In genomic region chr15:25508369-25509002, GRCh38 we compare ENCODE assay signal across 8 cellular contexts.
DNase-seq lines count a peak whose midpoint lies in the region; ATAC-seq, FAIRE-seq and TF ChIP-seq lines count a peak whose summit lies in the region.

No MANE protein-coding gene starts in this region.

- FAIRE-seq in HTR-8/SVneo (lab: Jason Lieb, UNC): no peak

- no peaks in the 10 kb centered on the region for H3K9me3 ChIP-seq in ovary

- TF ChIP-seq EP300 in ovary (IDR thresholded peaks at IDR 0.05): no peak

- H3K4me1 ChIP-seq in ovary (ENCODE audit: insufficient read depth): no peaks in the 10 kb centered on the region

- DNase-seq in SIG-M5 treated with dmso at 0.1 percent for 504 hours (lab: John Stamatoyannopoulos, UW; ENCODE audit: unreplicated experiment) (peak; percentile 3), SIG-M5 (lab: John Stamatoyannopoulos, UW) (no peak), NCI-H69 (lab: John Stamatoyannopoulos, UW) (peak; percentile 53), epithelial cell of proximal tubule (ENCODE audit: low read depth) (no peak), ovary (no peak), HTR-8/SVneo (ENCODE audit: insufficient read length, low spot score) (no peak)

- no peak for TF ChIP-seq POLR2A in ovary (IDR thresholded peaks at IDR 0.05)

- H3K27ac ChIP-seq in ovary: no peak overlapping the region

- ATAC-seq in HG03097 (IDR thresholded peaks at IDR 0.05; ENCODE audit: low FRiP score, unreplicated experiment): no peak
- ATAC-seq in HG02588 (IDR thresholded peaks at IDR 0.05; ENCODE audit: unreplicated experiment): no peak

- no peaks in the 10 kb centered on the region for H3K27me3 ChIP-seq in ovary

- peak; percentile 79 for TF ChIP-seq CTCF in epithelial cell of proximal tubule (conservative IDR thresholded peaks at IDR 0.05; ENCODE audit: low read depth, low read length)
- peak in 2 of 3 donors; percentile 32 to 43 for TF ChIP-seq CTCF in ovary (IDR thresholded peaks at IDR 0.05)

- H3K36me3 ChIP-seq in ovary: no peaks in the 10 kb centered on the region

- WGBS in ovary, 3 donors: 22 to 35% (median 27%) methylated on average over 3 of the region's 3 CpGs

- H3K4me3 ChIP-seq in epithelial cell of proximal tubule (ENCODE audit: low read depth, low read length): no peak overlapping the region
- H3K4me3 ChIP-seq in ovary: no peak overlapping the region

- intact Hi-C loops in ovary (cut with DNase I): no loop called here

Comparison
In these comparisons a context has a peak if more than half of its experiments do, and no peak if none do; other contexts are left out.
1. DNase-seq: peak in SIG-M5 treated with dmso at 0.1 percent for 504 hours (single experiment) and NCI-H69 (single experiment); none in SIG-M5 (single experiment), epithelial cell of proximal tubule (single experiment), ovary (0 of 5) and HTR-8/SVneo (single experiment).